Comparison of ENCODE assay signal across 1 cellular context in the genomic region with DNA sequence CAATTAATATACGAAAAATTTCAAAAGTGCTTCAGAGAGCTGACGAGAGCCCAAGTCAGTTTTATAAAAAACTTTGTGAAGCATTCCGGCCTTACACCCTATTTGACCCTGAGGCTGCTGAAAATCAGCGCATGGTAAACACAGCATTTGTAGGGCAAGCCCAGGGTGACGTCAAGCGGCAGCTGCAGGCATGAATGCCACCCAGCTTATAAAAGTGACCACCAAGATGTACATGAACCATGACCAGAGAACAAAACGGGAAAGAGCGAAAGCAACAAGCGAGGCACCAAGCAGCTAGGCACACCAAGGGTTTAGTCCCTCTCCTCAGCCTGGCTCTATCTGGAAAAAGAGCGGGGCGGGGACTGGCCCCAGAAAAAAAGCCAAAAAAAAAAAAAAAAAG.
TF ChIP-seq lines count a peak whose summit lies in the region.

No MANE protein-coding gene starts in this region.

TF ChIP-seq in K562, 482 proteins besides CTCF, POLR2A, EP300 and RAD21:
- TF ChIP-seq THAP12 (CRISPR knock-in tag; IDR thresholded peaks at IDR 0.05) (no peak), ESRRB (CRISPR knock-in tag; IDR thresholded peaks at IDR 0.05; ENCODE audit: borderline replicate concordance) (no peak), SETDB1 (IDR thresholded peaks at IDR 0.05; ENCODE audit: low read length) (no peak), GABPB2 (CRISPR knock-in tag; conservative IDR thresholded peaks at IDR 0.05) (no peak), RERE (CRISPR knock-in tag; IDR thresholded peaks at IDR 0.05; ENCODE audit: borderline replicate concordance) (no peak), MECOM (CRISPR knock-in tag; IDR thresholded peaks at IDR 0.05) (no peak)
- TF ChIP-seq, protein P1, sequence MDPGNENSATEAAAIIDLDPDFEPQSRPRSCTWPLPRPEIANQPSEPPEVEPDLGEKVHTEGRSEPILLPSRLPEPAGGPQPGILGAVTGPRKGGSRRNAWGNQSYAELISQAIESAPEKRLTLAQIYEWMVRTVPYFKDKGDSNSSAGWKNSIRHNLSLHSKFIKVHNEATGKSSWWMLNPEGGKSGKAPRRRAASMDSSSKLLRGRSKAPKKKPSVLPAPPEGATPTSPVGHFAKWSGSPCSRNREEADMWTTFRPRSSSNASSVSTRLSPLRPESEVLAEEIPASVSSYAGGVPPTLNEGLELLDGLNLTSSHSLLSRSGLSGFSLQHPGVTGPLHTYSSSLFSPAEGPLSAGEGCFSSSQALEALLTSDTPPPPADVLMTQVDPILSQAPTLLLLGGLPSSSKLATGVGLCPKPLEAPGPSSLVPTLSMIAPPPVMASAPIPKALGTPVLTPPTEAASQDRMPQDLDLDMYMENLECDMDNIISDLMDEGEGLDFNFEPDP (CRISPR knock-in tag; IDR thresholded peaks at IDR 0.05): no peak
